Comparison of ENCODE assay signal across 20 cellular contexts in genomic region chr11:61415381-61415780, GRCh38. TPM values are rescaled to one million over a fixed set of nuclear protein-coding genes. Genes with fewer than 3 reads are reported as not detected.
DNase-seq lines count a peak whose midpoint lies in the region; ATAC-seq lines count a peak whose summit lies in the region.
"Had no signal": no experiment of that assay in that cellular context is flagged by ENCODE, and none has a peak within 500 bp of the region (broad histone marks: within the 10 kb centered on the region; RNA-seq: fewer than 3 reads in every experiment).

No MANE protein-coding gene starts in this region.

- H3K27me3 Mint-ChIP-seq in T-helper 2 cell treated with Interferon-gamma antibody and Interleukin-4, amounts not matched to agents 5 μg/mL and 100 μg/mL, for 36 hours (ENCODE audit: low read depth), result no peaks in the 10 kb centered on the region
- H3K27me3 Mint-ChIP-seq in activated naive CD8-positive, alpha-beta T cell treated with anti-CD3 and anti-CD28 coated beads for 36 hours, result no peaks in the 10 kb centered on the region
- no peaks in the 10 kb centered on the region for H3K27me3 Mint-ChIP-seq in activated naive CD8-positive, alpha-beta T cell treated with anti-CD3 and anti-CD28 coated beads, Interleukin-2, amount 50 U/mL, for 24 hours
- no peaks in the 10 kb centered on the region for H3K27me3 Mint-ChIP-seq in activated naive CD8-positive, alpha-beta T cell treated with anti-CD3 and anti-CD28 coated beads, Interleukin-2, amount 10 ng/mL, durations not matched to agents 7 days and 5 days
- no peaks in the 10 kb centered on the region for H3K27me3 Mint-ChIP-seq in stimulated activated memory B cell treated with anti-CD40 and anti-IgM and Interleukin-4, amounts not matched to agents 10 μg/mL and 1 μg/mL and 100 μg/mL, for 72 hours

- no peaks in the 10 kb centered on the region for H3K9me3 Mint-ChIP-seq in T-helper 2 cell treated with Interferon-gamma antibody and Interleukin-4, amounts not matched to agents 5 μg/mL and 100 μg/mL, for 36 hours
- no peaks in the 10 kb centered on the region for H3K9me3 Mint-ChIP-seq in activated naive CD8-positive, alpha-beta T cell treated with anti-CD3 and anti-CD28 coated beads for 36 hours
- H3K9me3 Mint-ChIP-seq in activated naive CD8-positive, alpha-beta T cell treated with anti-CD3 and anti-CD28 coated beads, Interleukin-2, amount 50 U/mL, for 24 hours, result no peaks in the 10 kb centered on the region
- H3K9me3 Mint-ChIP-seq in activated naive CD8-positive, alpha-beta T cell treated with anti-CD3 and anti-CD28 coated beads, Interleukin-2, amount 10 ng/mL, durations not matched to agents 7 days and 5 days, result no peaks in the 10 kb centered on the region
- no peaks in the 10 kb centered on the region for H3K9me3 Mint-ChIP-seq in stimulated activated memory B cell treated with anti-CD40 and anti-IgM and Interleukin-4, amounts not matched to agents 10 μg/mL and 1 μg/mL and 100 μg/mL, for 72 hours
- H3K9me3 Mint-ChIP-seq: CD8-positive, alpha-beta T cell had no signal

- no peak for DNase-seq in T-helper 2 cell treated with Interferon-gamma antibody and Interleukin-4, amounts not matched to agents 5 μg/mL and 100 μg/mL, for 36 hours (ENCODE audit: low spot score)
- DNase-seq in T-helper 2 cell (no peak), HuH-7 (ENCODE audit: low spot score) (no peak)
- DNase-seq in activated naive CD8-positive, alpha-beta T cell treated with anti-CD3 and anti-CD28 coated beads for 36 hours, result no peak
- DNase-seq in activated naive CD8-positive, alpha-beta T cell treated with anti-CD3 and anti-CD28 coated beads, Interleukin-2, amount 50 U/mL, for 24 hours, result no peak
- DNase-seq in activated naive CD8-positive, alpha-beta T cell treated with anti-CD3 and anti-CD28 coated beads, Interleukin-2, amount 10 ng/mL, durations not matched to agents 7 days and 5 days, result no peak
- DNase-seq: 8988T; CD8-positive, alpha-beta T cell; DND-41; H7; IMR-90; NCI-H1105; NCI-H2029 treated with DMSO at 0.1 percent for 48 hours; NCI-H226; NCI-H510A treated with DMSO at 0.1 percent for 48 hours; NCI-H748 treated with DMSO at 0.1 percent for 48 hours; NK-92 treated with Interleukin-12 subunit alpha and Interleukin-12 subunit beta, amount 100 ng/mL, for 24 hours; SIG-M5 had no signal

- H3K4me3 Mint-ChIP-seq in T-helper 2 cell treated with Interferon-gamma antibody and Interleukin-4, amounts not matched to agents 5 μg/mL and 100 μg/mL, for 36 hours, result no peak overlapping the region
- no peak overlapping the region for H3K4me3 Mint-ChIP-seq in activated naive CD8-positive, alpha-beta T cell treated with anti-CD3 and anti-CD28 coated beads for 36 hours
- no peak overlapping the region for H3K4me3 Mint-ChIP-seq in activated naive CD8-positive, alpha-beta T cell treated with anti-CD3 and anti-CD28 coated beads, Interleukin-2, amount 50 U/mL, for 24 hours
- no peak overlapping the region for H3K4me3 Mint-ChIP-seq in activated naive CD8-positive, alpha-beta T cell treated with anti-CD3 and anti-CD28 coated beads, Interleukin-2, amount 10 ng/mL, durations not matched to agents 7 days and 5 days
- no peak overlapping the region for H3K4me3 Mint-ChIP-seq in stimulated activated memory B cell treated with anti-CD40 and anti-IgM and Interleukin-4, amounts not matched to agents 10 μg/mL and 1 μg/mL and 100 μg/mL, for 72 hours
- H3K4me3 Mint-ChIP-seq: CD8-positive, alpha-beta T cell had no signal

- POLR2A ChIA-PET in activated naive CD8-positive, alpha-beta T cell treated with anti-CD3 and anti-CD28 coated beads, Interleukin-2, amount 10 ng/mL, durations not matched to agents 7 days and 5 days (lab: Charles Lee), result no interaction called here

- peak overlapping the region; percentile 57 for H3K27ac Mint-ChIP-seq in T-helper 2 cell treated with Interferon-gamma antibody and Interleukin-4, amounts not matched to agents 5 μg/mL and 100 μg/mL, for 36 hours
- peak overlapping the region; percentile 27 for H3K27ac Mint-ChIP-seq in activated naive CD8-positive, alpha-beta T cell treated with anti-CD3 and anti-CD28 coated beads for 36 hours
- H3K27ac Mint-ChIP-seq in activated naive CD8-positive, alpha-beta T cell treated with anti-CD3 and anti-CD28 coated beads, Interleukin-2, amount 50 U/mL, for 24 hours, result no peak overlapping the region
- H3K27ac Mint-ChIP-seq in activated naive CD8-positive, alpha-beta T cell treated with anti-CD3 and anti-CD28 coated beads, Interleukin-2, amount 10 ng/mL, durations not matched to agents 7 days and 5 days, result peak overlapping the region; percentile 87
- H3K27ac Mint-ChIP-seq in stimulated activated memory B cell treated with anti-CD40 and anti-IgM and Interleukin-4, amounts not matched to agents 10 μg/mL and 1 μg/mL and 100 μg/mL, for 72 hours, result peak overlapping the region; percentile 50

- no peak for ATAC-seq in activated naive CD8-positive, alpha-beta T cell treated with anti-CD3 and anti-CD28 coated beads, Interleukin-2, amount 50 U/mL, for 24 hours
- no peak for ATAC-seq in activated naive CD8-positive, alpha-beta T cell treated with anti-CD3 and anti-CD28 coated beads, Interleukin-2, amount 10 ng/mL, durations not matched to agents 7 days and 5 days (ENCODE audit: low read depth)
- no peak for ATAC-seq in stimulated activated memory B cell treated with anti-CD40 and anti-IgM and Interleukin-4, amounts not matched to agents 10 μg/mL and 1 μg/mL and 100 μg/mL, for 72 hours
- no peak for ATAC-seq in HG02938 (IDR thresholded peaks at IDR 0.05; ENCODE audit: unreplicated experiment)
- ATAC-seq: CD8-positive, alpha-beta T cell had no signal

- peaks cover 23% of the 10 kb centered on the region for H3K4me1 Mint-ChIP-seq in T-helper 2 cell treated with Interferon-gamma antibody and Interleukin-4, amounts not matched to agents 5 μg/mL and 100 μg/mL, for 36 hours (ENCODE audit: low read depth)
- H3K4me1 Mint-ChIP-seq in activated naive CD8-positive, alpha-beta T cell treated with anti-CD3 and anti-CD28 coated beads for 36 hours, result peaks cover 29% of the 10 kb centered on the region
- peaks cover 31% of the 10 kb centered on the region for H3K4me1 Mint-ChIP-seq in activated naive CD8-positive, alpha-beta T cell treated with anti-CD3 and anti-CD28 coated beads, Interleukin-2, amount 50 U/mL, for 24 hours
- peaks cover 34% of the 10 kb centered on the region for H3K4me1 Mint-ChIP-seq in activated naive CD8-positive, alpha-beta T cell treated with anti-CD3 and anti-CD28 coated beads, Interleukin-2, amount 10 ng/mL, durations not matched to agents 7 days and 5 days
- peaks cover 9% of the 10 kb centered on the region for H3K4me1 Mint-ChIP-seq in stimulated activated memory B cell treated with anti-CD40 and anti-IgM and Interleukin-4, amounts not matched to agents 10 μg/mL and 1 μg/mL and 100 μg/mL, for 72 hours

- H3K36me3 Mint-ChIP-seq in T-helper 2 cell treated with Interferon-gamma antibody and Interleukin-4, amounts not matched to agents 5 μg/mL and 100 μg/mL, for 36 hours (ENCODE audit: low read depth), result peaks cover 74% of the 10 kb centered on the region
- peaks cover 47% of the 10 kb centered on the region for H3K36me3 Mint-ChIP-seq in activated naive CD8-positive, alpha-beta T cell treated with anti-CD3 and anti-CD28 coated beads for 36 hours
- H3K36me3 Mint-ChIP-seq in activated naive CD8-positive, alpha-beta T cell treated with anti-CD3 and anti-CD28 coated beads, Interleukin-2, amount 50 U/mL, for 24 hours (ENCODE audit: low read depth), result peaks cover 80% of the 10 kb centered on the region
- H3K36me3 Mint-ChIP-seq in activated naive CD8-positive, alpha-beta T cell treated with anti-CD3 and anti-CD28 coated beads, Interleukin-2, amount 10 ng/mL, durations not matched to agents 7 days and 5 days, result peaks cover 50% of the 10 kb centered on the region
- peaks cover 83% of the 10 kb centered on the region for H3K36me3 Mint-ChIP-seq in stimulated activated memory B cell treated with anti-CD40 and anti-IgM and Interleukin-4, amounts not matched to agents 10 μg/mL and 1 μg/mL and 100 μg/mL, for 72 hours

RNA-seq across cellular contexts. Expression of gene CPSF7, which starts 14.4 kb away (rescaled TPM):
- 100 to 1,000 TPM; 123 to 139 TPM for total RNA-seq in activated naive CD8-positive, alpha-beta T cell treated with anti-CD3 and anti-CD28 coated beads for 36 hours
- 100 to 1,000 TPM; 115 to 118 TPM for total RNA-seq in activated naive CD8-positive, alpha-beta T cell treated with anti-CD3 and anti-CD28 coated beads, Interleukin-2, amount 10 ng/mL, durations not matched to agents 7 days and 5 days

RNA-seq across cellular contexts. Expression of gene SDHAF2, which starts 14.5 kb away (rescaled TPM):
- 10 to 100 TPM; 41.7 to 44.4 TPM for total RNA-seq in activated naive CD8-positive, alpha-beta T cell treated with anti-CD3 and anti-CD28 coated beads for 36 hours
- total RNA-seq in activated naive CD8-positive, alpha-beta T cell treated with anti-CD3 and anti-CD28 coated beads, Interleukin-2, amount 10 ng/mL, durations not matched to agents 7 days and 5 days, result 10 to 100 TPM; 48.5 to 53.1 TPM

RNA-seq across cellular contexts. Expression of gene TMEM216, which starts 23.0 kb away (rescaled TPM):
- total RNA-seq in activated naive CD8-positive, alpha-beta T cell treated with anti-CD3 and anti-CD28 coated beads for 36 hours, result 10 to 100 TPM; 12.6 to 14.0 TPM
- total RNA-seq in activated naive CD8-positive, alpha-beta T cell treated with anti-CD3 and anti-CD28 coated beads, Interleukin-2, amount 10 ng/mL, durations not matched to agents 7 days and 5 days, result 10 to 100 TPM; 10.5 to 11.1 TPM

RNA-seq across cellular contexts. Expression of gene TMEM138, which starts 53.2 kb away (rescaled TPM):
- 10 to 100 TPM; 57.6 to 64.1 TPM for total RNA-seq in activated naive CD8-positive, alpha-beta T cell treated with anti-CD3 and anti-CD28 coated beads for 36 hours
- total RNA-seq in activated naive CD8-positive, alpha-beta T cell treated with anti-CD3 and anti-CD28 coated beads, Interleukin-2, amount 10 ng/mL, durations not matched to agents 7 days and 5 days, result 10 to 100 TPM; 53.4 to 57.7 TPM

RNA-seq across cellular contexts. Expression of gene CYB561A3, which starts 53.7 kb away (rescaled TPM):
- total RNA-seq in activated naive CD8-positive, alpha-beta T cell treated with anti-CD3 and anti-CD28 coated beads for 36 hours, result 10 to 100 TPM; 41.1 to 41.6 TPM
- 10 to 100 TPM; 43.6 to 44.7 TPM for total RNA-seq in activated naive CD8-positive, alpha-beta T cell treated with anti-CD3 and anti-CD28 coated beads, Interleukin-2, amount 10 ng/mL, durations not matched to agents 7 days and 5 days
